ENCODE assay signal across 11 cellular contexts in genomic region chr3:71330505-71330904, GRCh38.
"Had no signal": no experiment of that assay in that cellular context is flagged by ENCODE, and none has a peak within 500 bp of the region (broad histone marks: within the 10 kb centered on the region; RNA-seq: fewer than 3 reads in every experiment).

No MANE protein-coding gene starts in this region.

- H2AFZ ChIP-seq: GM23248, GM23338 had no signal

- H3K27ac Mint-ChIP-seq: GM23338, H9, HFFc6 had no signal

- H3K4me3 Mint-ChIP-seq: GM23338, H9, HFFc6 had no signal

- H3K9ac ChIP-seq: GM23248 had no signal

- DNase-seq: GM23248, GOT3, H7, H9, HCEC 1CT, HFFc6 had no signal

- H3K36me3 ChIP-seq: HAP-1 had no signal

- H3K9me3 ChIP-seq: HAP-1 had no signal

- H3K4me3 ChIP-seq: GM23248, GM23338, HAP-1 had no signal

- H3K4me2 ChIP-seq: GM23338 had no signal

- H3K4me1 Mint-ChIP-seq: GM23338 had no signal

- H3K27ac ChIP-seq: GM23248 had no signal

- H3K4me1 ChIP-seq: HAP-1 had no signal

- ATAC-seq: GM23338, HCT116 had no signal

- FAIRE-seq: H1, H54 had no signal
